Comparison of ENCODE assay signal across 17 cellular contexts in genomic region chr4:10201356-10202223, GRCh38.
"Had no signal": no experiment of that assay in that cellular context is flagged by ENCODE, and none has a peak within 500 bp of the region (broad histone marks: within the 10 kb centered on the region; RNA-seq: fewer than 3 reads in every experiment).

No MANE protein-coding gene starts in this region.

- ATAC-seq: activated T-cell treated with anti-CD3 and anti-CD28 coated beads, Interleukin-2, amount 50 U/mL, for 72 hours; esophagus mucosa; gastroesophageal sphincter; heart right ventricle; left colon; stimulated activated naive CD8-positive, alpha-beta T cell treated with anti-CD3 and anti-CD28 coated beads, Interleukin-15, amount 100 ng/mL, for 72 hours had no signal

- H3K4me3 ChIP-seq: ascending aorta, gastroesophageal sphincter, heart right ventricle, suprapubic skin, upper lobe of left lung had no signal

- DNase-seq: activated CD8-positive, alpha-beta memory T cell treated with anti-CD3 and anti-CD28 coated beads for 24 hours; activated CD8-positive, alpha-beta memory T cell treated with anti-CD3 and anti-CD28 coated beads, Interleukin-2, amount 50 U/mL, for 48 hours; activated gamma-delta T cell; activated T-cell treated with anti-CD3 and anti-CD28 coated beads, Interleukin-2, amount 50 U/mL, for 72 hours; cerebellar nuclear complex; cortex of kidney; effector CD4-positive, alpha-beta T cell; heart right ventricle; left colon; naive B cell; stimulated activated CD4-positive, alpha-beta T cell treated with anti-CD3 and anti-CD28 coated beads, Interleukin-2, amount 100 ng/mL, for 24 hours; stimulated activated naive CD8-positive, alpha-beta T cell treated with anti-CD3 and anti-CD28 coated beads, Interleukin-15, amount 100 ng/mL, for 72 hours; upper lobe of left lung had no signal

- H3K27me3 ChIP-seq: ascending aorta, gastroesophageal sphincter, heart right ventricle, suprapubic skin, upper lobe of left lung had no signal

- H3K36me3 ChIP-seq: ascending aorta, gastroesophageal sphincter, heart right ventricle, suprapubic skin, upper lobe of left lung had no signal

- H3K27ac ChIP-seq: ascending aorta, gastroesophageal sphincter, heart right ventricle, suprapubic skin, upper lobe of left lung had no signal

- H3K4me1 ChIP-seq: ascending aorta, gastroesophageal sphincter, heart right ventricle, suprapubic skin, upper lobe of left lung had no signal

- H3K9me3 ChIP-seq: ascending aorta, gastroesophageal sphincter, heart right ventricle, suprapubic skin, upper lobe of left lung had no signal
